ENCODE assay signal across 8 cellular contexts in genomic region chr22:20111045-20111688, GRCh38. TPM values are rescaled to one million over a fixed set of nuclear protein-coding genes. Genes with fewer than 3 reads are reported as not detected.
A peak's percentile ranks its signal among the peaks of the same experiment; 100 is the strongest.
DNase-seq lines count a peak whose midpoint lies in the region; ATAC-seq and TF ChIP-seq lines count a peak whose summit lies in the region.

No MANE protein-coding gene starts in this region.

- H4K8ac ChIP-seq in mesenchymal stem cell (ENCODE audit: low read length), result peak overlapping the region; percentile 39

- intact Hi-C loops in MCF 10A (cut with micrococcal nuclease), result loop anchor here (10.0 kb wide), 1 partner anchor 136 kb away; no protein-coding TSS in a partner anchor
- intact Hi-C loops in breast epithelium (cut with DNase I; ENCODE audit: low total_unique reads), result loop anchor here (5.0 kb wide), 1 partner anchor 379 kb away; no protein-coding TSS in a partner anchor

- no peaks in the 10 kb centered on the region for H3K9me3 ChIP-seq in breast epithelium
- H3K9me3 ChIP-seq in mesenchymal stem cell (ENCODE audit: control insufficient read depth, low read length), result no peaks in the 10 kb centered on the region

- peaks cover 5% of the 10 kb centered on the region in 2 donors for H3K4me1 ChIP-seq in breast epithelium
- peaks cover 24% of the 10 kb centered on the region for H3K4me1 ChIP-seq in mesenchymal stem cell (ENCODE audit: control insufficient read depth, insufficient read depth, low read depth, low read length)

- CTCF ChIA-PET in MCF 10A (lab: Yijun Ruan, JAX), result interaction anchor here (0.7 kb wide), 1 partner anchor 50 kb away, joined by 5 read pairs; no protein-coding TSS in a partner anchor

- no peaks in the 10 kb centered on the region for H3K27me3 ChIP-seq in breast epithelium
- no peaks in the 10 kb centered on the region for H3K27me3 ChIP-seq in mesenchymal stem cell (ENCODE audit: control insufficient read depth in 1 of 2, insufficient read depth in 1 of 2, low read length in 2 of 2)

- no peak overlapping the region for H3K4me3 ChIP-seq in breast epithelium
- no peak overlapping the region for H3K4me3 ChIP-seq in mesenchymal stem cell (ENCODE audit: insufficient read depth in 1 of 2, low read depth in 1 of 2, low read length in 2 of 2)

- no peak overlapping the region for H3K27ac Mint-ChIP-seq in MCF 10A (ENCODE audit: low read depth, unreplicated experiment)

- H3K14ac ChIP-seq in mesenchymal stem cell (ENCODE audit: low read length in 2 of 2), result no peak overlapping the region

- no peak for ATAC-seq in HG03354 (IDR thresholded peaks at IDR 0.05; ENCODE audit: poor library complexity, severe bottlenecking, unreplicated experiment)
- ATAC-seq in GM18502 (IDR thresholded peaks at IDR 0.05; ENCODE audit: poor library complexity, unreplicated experiment), result no peak
- no peak for ATAC-seq in GM21717 (IDR thresholded peaks at IDR 0.05; ENCODE audit: unreplicated experiment)

- 81% methylated on average over 14 of the region's 14 CpGs for WGBS in mesenchymal stem cell

- BruUV-seq in MCF 10A (replicated peaks; lab: Mats Ljungman, UMichigan), result no TSS peak

- H3K79me1 ChIP-seq in mesenchymal stem cell (replicated peaks; ENCODE audit: low read length, poor library complexity, severe bottlenecking), result peaks cover 53% of the 10 kb centered on the region

- no peak overlapping the region for H3K18ac ChIP-seq in mesenchymal stem cell (ENCODE audit: low read depth in 1 of 2, low read length in 2 of 2)

- no peak overlapping the region for H2AFZ ChIP-seq in mesenchymal stem cell (ENCODE audit: low read depth, low read length)

- TF ChIP-seq POLR2A in breast epithelium (IDR thresholded peaks at IDR 0.05), result no peak

- H2BK120ac ChIP-seq in mesenchymal stem cell (ENCODE audit: low read depth, low read length), result no peak overlapping the region

- POLR2A ChIA-PET in MCF 10A (lab: Yijun Ruan, JAX), result interaction anchor here (0.7 kb wide), 1 partner anchor 467 kb away, joined by 3 read pairs; no protein-coding TSS in a partner anchor

- H2BK5ac ChIP-seq in mesenchymal stem cell (ENCODE audit: low read depth, low read length, poor library complexity, severe bottlenecking), result no peak overlapping the region

- H3K4ac ChIP-seq in mesenchymal stem cell (ENCODE audit: low read depth in 1 of 2, low read length in 2 of 2), result peak overlapping the region in 1 of 2 experiments; percentile 35

- H3K4me1 Mint-ChIP-seq in MCF 10A (ENCODE audit: insufficient read depth, unreplicated experiment), result peaks cover 5% of the 10 kb centered on the region

- H2AK5ac ChIP-seq in mesenchymal stem cell (ENCODE audit: low read length, severe bottlenecking), result no peak overlapping the region

- H2BK15ac ChIP-seq in mesenchymal stem cell (ENCODE audit: low read depth, poor library complexity, severe bottlenecking), result no peak overlapping the region

- no peak overlapping the region for H3K27ac ChIP-seq in breast epithelium
- no peak overlapping the region for H3K27ac ChIP-seq in mesenchymal stem cell (ENCODE audit: low read length, poor library complexity, severe bottlenecking)

- no peak overlapping the region for H3K23ac ChIP-seq in mesenchymal stem cell (ENCODE audit: low read length in 2 of 2)

- no peaks in the 10 kb centered on the region for H3K9me3 Mint-ChIP-seq in MCF 10A (ENCODE audit: unreplicated experiment)

- no peak overlapping the region for H2BK12ac ChIP-seq in mesenchymal stem cell (ENCODE audit: low read length in 2 of 2)

- H3K4me3 Mint-ChIP-seq in MCF 10A (ENCODE audit: unreplicated experiment), result no peak overlapping the region

- peaks cover 74% of the 10 kb centered on the region for H3K36me3 Mint-ChIP-seq in MCF 10A (ENCODE audit: insufficient read depth, unreplicated experiment)

- no peak for TF ChIP-seq CTCF in MCF 10A (IDR thresholded peaks at IDR 0.05; ENCODE audit: unreplicated experiment)
- peak in 1 of 3 donors; percentile 6 for TF ChIP-seq CTCF in breast epithelium (IDR thresholded peaks at IDR 0.05)

- H3K36me3 ChIP-seq in breast epithelium (peaks cover 12% of the 10 kb centered on the region), mesenchymal stem cell (ENCODE audit: control insufficient read depth in 1 of 2, insufficient read depth in 2 of 2, low read depth in 1 of 2, low read length in 2 of 2) (peaks cover 94 to 99% of the 10 kb centered on the region in 2 experiments)

- no peak overlapping the region for H4K91ac ChIP-seq in mesenchymal stem cell (ENCODE audit: low read length)

- H3K4me2 ChIP-seq in mesenchymal stem cell (ENCODE audit: low read length, poor library complexity, severe bottlenecking), result no peak overlapping the region

- H3K9ac ChIP-seq in mesenchymal stem cell (ENCODE audit: low read length), result no peak overlapping the region

- DNase-seq in MCF 10A (ENCODE audit: unreplicated experiment), result peak; percentile 27
- DNase-seq in breast epithelium (ENCODE audit: low spot score in 2 of 2), result no peak
- DNase-seq in NCI-H1105 (lab: John Stamatoyannopoulos, UW), result peak; percentile 5
- peak; percentile 13 for DNase-seq in amniotic epithelial cell (ENCODE audit: low read depth)
- DNase-seq in mesenchymal stem cell, result peak; percentile 44

- no peaks in the 10 kb centered on the region for H3K27me3 Mint-ChIP-seq in MCF 10A (ENCODE audit: insufficient read depth, unreplicated experiment)

RNA-seq across cellular contexts. Expression of gene RANBP1, which starts 4.7 kb away (rescaled TPM):
- total RNA-seq in MCF 10A (2022), result 126 and 195 TPM in 2 replicates
- 100 to 1,000 TPM; 131 to 202 (median 146) TPM for total RNA-seq in breast epithelium
- 126 TPM for polyA plus RNA-seq in mesenchymal stem cell (2013, experiment 1 of 2)
- polyA plus RNA-seq in mesenchymal stem cell (2013, experiment 2 of 2), result 125 TPM

RNA-seq across cellular contexts. Expression of gene TRMT2A, which starts 5.9 kb away (rescaled TPM):
- 39.0 and 47.1 TPM in 2 replicates for total RNA-seq in MCF 10A (2022)
- total RNA-seq in breast epithelium, result 10 to 100 TPM; 49.8 to 72.4 (median 51.1) TPM
- polyA plus RNA-seq in mesenchymal stem cell (2013, experiment 1 of 2), result 20.4 TPM
- 22.5 TPM for polyA plus RNA-seq in mesenchymal stem cell (2013, experiment 2 of 2)

RNA-seq across cellular contexts. Expression of gene ZDHHC8, which starts 20.4 kb away (rescaled TPM):
- total RNA-seq in MCF 10A (2022) (43.6 and 44.8 TPM in 2 replicates), breast epithelium (10 to 100 TPM; 10.2 to 14.1 (median 11.2) TPM)
- polyA plus RNA-seq in mesenchymal stem cell (2013, experiment 1 of 2), result 53.0 TPM
- 50.1 TPM for polyA plus RNA-seq in mesenchymal stem cell (2013, experiment 2 of 2)

RNA-seq across cellular contexts. Expression of gene DGCR8, which starts 31.1 kb away (rescaled TPM):
- total RNA-seq in MCF 10A (2022) (40.8 and 49.1 TPM in 2 replicates), breast epithelium (10 to 100 TPM; 18.4 to 34.7 (median 29.0) TPM)
- 11.9 TPM for polyA plus RNA-seq in mesenchymal stem cell (2013, experiment 1 of 2)
- polyA plus RNA-seq in mesenchymal stem cell (2013, experiment 2 of 2), result 11.1 TPM

RNA-seq across cellular contexts. Expression of gene CCDC188, which starts 39.7 kb away (rescaled TPM):
- total RNA-seq in MCF 10A (2022), result 0.70 and 0.93 TPM in 2 replicates
- total RNA-seq in breast epithelium, result under 1 TPM in 1 of 3 donors, not detected in 2; 0.66 TPM
- not detected for polyA plus RNA-seq in mesenchymal stem cell (2013, experiment 1 of 2)
- not detected for polyA plus RNA-seq in mesenchymal stem cell (2013, experiment 2 of 2)

Comparison
In these comparisons a context has a peak if more than half of its experiments do, and no peak if none do; other contexts are left out.
1. DNase-seq: peak in MCF 10A (single experiment), NCI-H1105 (single experiment), amniotic epithelial cell (single experiment) and mesenchymal stem cell (single experiment); none in breast epithelium (0 of 2).